In the genomic region with DNA sequence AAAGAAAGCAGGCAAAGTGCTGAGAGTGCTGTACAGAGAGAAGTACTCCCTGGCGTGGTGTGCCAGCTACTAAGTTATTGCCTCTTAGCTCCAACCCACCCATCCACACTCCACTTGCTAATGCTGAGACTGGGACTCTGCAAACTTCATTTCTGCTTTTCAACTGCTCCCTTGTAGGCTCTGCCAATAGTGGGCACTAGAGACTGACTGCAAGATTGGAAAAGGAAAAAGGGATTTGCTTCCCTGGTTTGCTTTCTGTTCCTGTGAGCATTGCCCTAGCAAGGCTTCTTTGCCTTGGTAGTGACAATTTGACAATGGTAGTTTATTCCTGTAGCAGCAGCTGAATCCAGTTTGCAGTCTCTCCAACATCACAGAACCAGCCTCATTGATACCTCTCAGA, we compare ENCODE assay signal across 22 cellular contexts. TPM values are rescaled to one million over a fixed set of nuclear protein-coding genes. Genes with fewer than 3 reads are reported as not detected.
"Had no signal": no experiment of that assay in that cellular context is flagged by ENCODE, and none has a peak within 500 bp of the region (broad histone marks: within the 10 kb centered on the region; RNA-seq: fewer than 3 reads in every experiment).

No MANE protein-coding gene starts in this region.

- DNase-seq: activated CD4-positive, alpha-beta memory T cell treated with anti-CD3 and anti-CD28 coated beads for 36 hours; activated CD4-positive, alpha-beta T cell treated with anti-CD3 and anti-CD28 coated beads for 48 hours; activated CD4-positive, CD25-positive, alpha-beta regulatory T cell; activated naive CD4-positive, alpha-beta T cell treated with anti-CD3 and anti-CD28 coated beads for 36 hours; activated T-cell treated with anti-CD3 and anti-CD28 coated beads, Interleukin-2, amount 50 U/mL, for 48 hours; amygdala; erythroblast; foreskin fibroblast; glutamatergic neuron; hippocampal formation; left ventricle myocardium superior; midbrain; nucleus accumbens; sigmoid colon; stimulated activated CD4-positive, alpha-beta T cell treated with anti-CD3 and anti-CD28 coated beads, Interleukin-2, amount 100 ng/mL, for 48 hours; stimulated activated naive CD4-positive, alpha-beta T cell; T1000; upper lobe of left lung had no signal

- H3K4me1 ChIP-seq: upper lobe of left lung had no signal

- H3K27ac Mint-ChIP-seq: activated CD4-positive, alpha-beta memory T cell treated with anti-CD3 and anti-CD28 coated beads for 36 hours; activated naive CD4-positive, alpha-beta T cell treated with anti-CD3 and anti-CD28 coated beads for 36 hours; nephron; T-helper 1 cell treated with Interleukin-12 subunit alpha and Interleukin-12 subunit beta and Interleukin-4 antibody, amounts not matched to agents 30 μg/mL and 1 μg/mL, for 36 hours had no signal

- H3K9me3 ChIP-seq: thoracic aorta, upper lobe of left lung had no signal

- H3K4me1 Mint-ChIP-seq: nephron had no signal

- H3K4me3 ChIP-seq: cardiac muscle cell, sigmoid colon, thoracic aorta, upper lobe of left lung had no signal

- H3K27me3 ChIP-seq: cardiac muscle cell, sigmoid colon, upper lobe of left lung had no signal

- H3K27ac ChIP-seq: cardiac muscle cell, sigmoid colon, thoracic aorta, upper lobe of left lung had no signal

- H3K36me3 ChIP-seq: cardiac muscle cell, sigmoid colon, thoracic aorta, upper lobe of left lung had no signal

- H3K9me3 Mint-ChIP-seq: nephron; T-helper 1 cell treated with Interleukin-12 subunit alpha and Interleukin-12 subunit beta and Interleukin-4 antibody, amounts not matched to agents 30 μg/mL and 1 μg/mL, for 36 hours had no signal

- ATAC-seq: left ventricle myocardium superior had no signal

- H3K4me3 Mint-ChIP-seq: activated CD4-positive, alpha-beta memory T cell treated with anti-CD3 and anti-CD28 coated beads for 36 hours; activated naive CD4-positive, alpha-beta T cell treated with anti-CD3 and anti-CD28 coated beads for 36 hours; nephron; T-helper 1 cell treated with Interleukin-12 subunit alpha and Interleukin-12 subunit beta and Interleukin-4 antibody, amounts not matched to agents 30 μg/mL and 1 μg/mL, for 36 hours had no signal

- H3K27me3 Mint-ChIP-seq: activated CD4-positive, alpha-beta memory T cell treated with anti-CD3 and anti-CD28 coated beads for 36 hours had no signal

- H3K36me3 Mint-ChIP-seq: activated CD4-positive, alpha-beta memory T cell treated with anti-CD3 and anti-CD28 coated beads for 36 hours had no signal

RNA-seq across cellular contexts. Expression of gene TMEM108, which starts 56.4 kb away (rescaled TPM):
- total RNA-seq: activated CD4-positive, alpha-beta memory T cell treated with anti-CD3 and anti-CD28 coated beads for 36 hours; activated naive CD4-positive, alpha-beta T cell treated with anti-CD3 and anti-CD28 coated beads for 36 hours had no signal
